In genomic region chr1:89823679-89824292, GRCh38 we compare ENCODE assay signal across 12 cellular contexts. TPM values are rescaled to one million over a fixed set of nuclear protein-coding genes. Genes with fewer than 3 reads are reported as not detected.
DNase-seq lines count a peak whose midpoint lies in the region; ATAC-seq and TF ChIP-seq lines count a peak whose summit lies in the region.
"Had no signal": no experiment of that assay in that cellular context is flagged by ENCODE, and none has a peak within 500 bp of the region (broad histone marks: within the 10 kb centered on the region; RNA-seq: fewer than 3 reads in every experiment).

No MANE protein-coding gene starts in this region.

- H2BK12ac ChIP-seq in H9 (ENCODE audit: insufficient read length, low read depth, low read length), result no peak overlapping the region

- H3K4me3 Mint-ChIP-seq in CD4-positive, alpha-beta memory T cell, result peak overlapping the region in 1 of 8 donors; percentile 2
- H3K4me3 Mint-ChIP-seq in H9, result peak overlapping the region in 1 of 2 experiments; percentile 13; a peak in 2 of 5 replicates
- no peak overlapping the region for H3K4me3 Mint-ChIP-seq in mesothelial cell of epicardium

- H3K36me3 ChIP-seq in CD4-positive, alpha-beta memory T cell (ENCODE audit: insufficient read depth, low read length), result no peaks in the 10 kb centered on the region
- peaks cover 39% of the 10 kb centered on the region for H3K36me3 ChIP-seq in SK-N-MC (ENCODE audit: insufficient read depth, low read length)
- H3K36me3 ChIP-seq: ovary, WERI-Rb-1 had no signal

- H2BK5ac ChIP-seq in H9 (ENCODE audit: insufficient read length, low read length), result no peak overlapping the region

- peaks cover 8% of the 10 kb centered on the region for H3K79me1 ChIP-seq in H9 (ENCODE audit: insufficient read depth, low read depth, low read length, poor library complexity, severe bottlenecking)

- no peak overlapping the region for H2BK20ac ChIP-seq in H9 (ENCODE audit: low read depth, low read length, poor library complexity, severe bottlenecking)

- H3K79me2 ChIP-seq in H9 (ENCODE audit: insufficient read depth, low read length), result peaks cover 11% of the 10 kb centered on the region; the same call in 1 of the 2 replicates

- H2BK120ac ChIP-seq in H9 (ENCODE audit: low read depth, low read length, poor library complexity, severe bottlenecking), result no peak overlapping the region

- peaks cover 23 to 32% (median 26%) of the 10 kb centered on the region in 4 donors for H3K4me1 Mint-ChIP-seq in CD4-positive, alpha-beta memory T cell
- H3K4me1 Mint-ChIP-seq in H9 (peaks cover 41 to 44% of the 10 kb centered on the region in 2 experiments), mesothelial cell of epicardium (peaks cover 24% of the 10 kb centered on the region)

- H3K27ac ChIP-seq in CD4-positive, alpha-beta memory T cell (ENCODE audit: low read depth, low read length), result no peak overlapping the region
- H3K27ac ChIP-seq in H9 (ENCODE audit: insufficient read length, low read depth, low read length), result no peak overlapping the region
- peak overlapping the region; percentile 95 for H3K27ac ChIP-seq in SK-N-MC
- H3K27ac ChIP-seq: ovary, WERI-Rb-1 had no signal

- H4K8ac ChIP-seq in H9 (replicated peaks; ENCODE audit: insufficient read length, low read depth, low read length), result no peak overlapping the region

- no peak overlapping the region for H2AK5ac ChIP-seq in H9 (ENCODE audit: insufficient read length, low read length)

- H3T11ph ChIP-seq in H9 (ENCODE audit: low read length), result no peak overlapping the region

- no peak overlapping the region for H2BK15ac ChIP-seq in H9 (ENCODE audit: low read depth, low read length)

- no peak overlapping the region for H3K56ac ChIP-seq in H9 (ENCODE audit: insufficient read length, low read depth, low read length)

- H3K4me1 ChIP-seq in CD4-positive, alpha-beta memory T cell (ENCODE audit: insufficient read depth, low read length), result peaks cover 11% of the 10 kb centered on the region
- H3K4me1 ChIP-seq in H9 (ENCODE audit: insufficient read depth, low read length), result peaks cover 10% of the 10 kb centered on the region

- H3K14ac ChIP-seq in H9 (ENCODE audit: insufficient read depth, low read length), result no peak overlapping the region

- H4K91ac ChIP-seq in H9 (ENCODE audit: insufficient read length, low read depth, low read length), result no peak overlapping the region

- no peaks in the 10 kb centered on the region for H3K27me3 ChIP-seq in CD4-positive, alpha-beta memory T cell (ENCODE audit: insufficient read depth, low read length)
- no peaks in the 10 kb centered on the region; the same call in 1 of the 2 replicates for H3K27me3 ChIP-seq in H9 (ENCODE audit: insufficient read depth, low read length)
- H3K27me3 ChIP-seq: ovary had no signal

- TF ChIP-seq CTCF in H9 (conservative IDR thresholded peaks at IDR 0.05) (no peak), mesothelial cell of epicardium (IDR thresholded peaks at IDR 0.05; ENCODE audit: unreplicated experiment) (no peak)

- H3K36me3 Mint-ChIP-seq in CD4-positive, alpha-beta memory T cell, result peaks cover 10 to 12% of the 10 kb centered on the region in 2 donors
- H3K36me3 Mint-ChIP-seq in H9 (ENCODE audit: insufficient read depth in 1 of 3, low read depth in 3 of 3) (peaks cover 8 to 30% (median 25%) of the 10 kb centered on the region in 3 experiments), mesothelial cell of epicardium (peaks cover 5% of the 10 kb centered on the region)

- no peak overlapping the region for H2AFZ ChIP-seq in H9 (ENCODE audit: low read length)

- H3K23ac ChIP-seq in H9 (ENCODE audit: insufficient read length, low read depth, low read length), result no peak overlapping the region

- no CpG with 5 or more reads among the region's 6 CpGs for WGBS in H9 (ENCODE audit: extremely low coverage, insufficient read length, low lambda C conversion rate)

- DNase-seq in CD4-positive, alpha-beta memory T cell, result no peak
- DNase-seq in H9 (no peak), SK-N-MC (ENCODE audit: low read depth, low spot score) (peak; percentile 22), kidney glomerular epithelial cell (lab: John Stamatoyannopoulos, UW) (peak; percentile 92), GM19240 (ENCODE audit: insufficient read length, low spot score) (no peak), T1000 (lab: John Stamatoyannopoulos, UW) (no peak), mesothelial cell of epicardium (ENCODE audit: low spot score in 2 of 2, unreplicated experiment in 2 of 2) (no peak)
- DNase-seq: activated effector memory CD4-positive, alpha-beta T cell treated with Interleukin-2 at 50 U/mL for 16 hours; cortex of kidney; ovary; WERI-Rb-1 had no signal

- no peaks in the 10 kb centered on the region for H3K9me3 ChIP-seq in CD4-positive, alpha-beta memory T cell (ENCODE audit: control insufficient read depth in 1 of 2, low read length in 2 of 2)
- H3K9me3 ChIP-seq in H9 (ENCODE audit: control insufficient read depth, low read depth, low read length), result no peaks in the 10 kb centered on the region
- H3K9me3 ChIP-seq in SK-N-MC (ENCODE audit: low read depth, low read length), result no peaks in the 10 kb centered on the region
- H3K9me3 ChIP-seq: ovary had no signal

- no peaks in the 10 kb centered on the region for H4K20me1 ChIP-seq in H9 (ENCODE audit: control insufficient read depth, insufficient read depth, insufficient read length)

- no peak overlapping the region for H4K5ac ChIP-seq in H9 (ENCODE audit: insufficient read length, low read depth, low read length)

- H3K27me3 Mint-ChIP-seq in CD4-positive, alpha-beta memory T cell, result no peaks in the 10 kb centered on the region
- H3K27me3 Mint-ChIP-seq in H9 (ENCODE audit: low read depth) (peaks cover 12% of the 10 kb centered on the region), mesothelial cell of epicardium (ENCODE audit: low read depth) (peaks cover 8% of the 10 kb centered on the region)

- POLR2A ChIA-PET in CD4-positive, alpha-beta memory T cell (lab: Charles Lee; ENCODE audit: partially characterized antibody), result interaction anchor here (3.0 kb wide), 1 partner anchor 20 kb away, joined by 12 read pairs; no protein-coding TSS in a partner anchor

- no peaks in the 10 kb centered on the region for H3K9me3 Mint-ChIP-seq in CD4-positive, alpha-beta memory T cell
- H3K9me3 Mint-ChIP-seq in H9 (no peaks in the 10 kb centered on the region; a peak in 2 of 5 replicates), mesothelial cell of epicardium (no peaks in the 10 kb centered on the region)

- peaks cover 13% of the 10 kb centered on the region for H3K23me2 ChIP-seq in H9 (ENCODE audit: insufficient read length, low read depth, low read length, poor library complexity, severe bottlenecking)

- H3K4me3 ChIP-seq in CD4-positive, alpha-beta memory T cell (ENCODE audit: low read length in 2 of 2), result no peak overlapping the region
- peak overlapping the region; percentile 81 for H3K4me3 ChIP-seq in SK-N-MC
- H3K4me3 ChIP-seq: ovary had no signal

- intact Hi-C loops in CD4-positive, alpha-beta memory T cell (cut with micrococcal nuclease), result loop anchor here (5.0 kb wide), 1 partner anchor 34 kb away; no protein-coding TSS in a partner anchor

- H3K4ac ChIP-seq in H9 (ENCODE audit: low read depth, low read length), result no peak overlapping the region

- no peak overlapping the region for H3K18ac ChIP-seq in H9 (ENCODE audit: insufficient read length, low read depth, low read length)

- H3K9ac ChIP-seq in H9 (ENCODE audit: extremely low read depth, insufficient read length, low read length), result no peak overlapping the region
- H3K9ac ChIP-seq in SK-N-MC (ENCODE audit: insufficient read length), result peak overlapping the region; percentile 80

- peak overlapping the region; percentile 8 for H3K4me2 ChIP-seq in H9 (ENCODE audit: insufficient read depth, insufficient read length, low read length)

- H3K27ac Mint-ChIP-seq in CD4-positive, alpha-beta memory T cell, result peak overlapping the region in 4 of 7 donors; percentile 0 to 51 (median 9)
- peak overlapping the region; percentile 7 to 19 (median 11); a peak in 3 of 7 replicates for H3K27ac Mint-ChIP-seq in H9
- no peak overlapping the region for H3K27ac Mint-ChIP-seq in mesothelial cell of epicardium

- no peak for ATAC-seq in HG03108 (IDR thresholded peaks at IDR 0.05; ENCODE audit: unreplicated experiment)

- CTCF ChIA-PET in CD4-positive, alpha-beta memory T cell (lab: Charles Lee; ENCODE audit: partially characterized antibody), result interaction anchor here (1.6 to 3.9 kb wide), 3 partner anchors 19 to 164 kb away, joined by 4 to 26 read pairs (median 5); no protein-coding TSS in a partner anchor

RNA-seq across cellular contexts. Expression of gene LRRC8D, which starts 3.0 kb away (rescaled TPM):
- 10 to 100 TPM; 56.8 to 63.2 TPM for total RNA-seq in CD4-positive, alpha-beta memory T cell
- polyA plus RNA-seq in CD4-positive, alpha-beta memory T cell, result 10 to 100 TPM; 70.1 to 72.7 TPM
- total RNA-seq in H9 (2021) (34.7 and 37.2 TPM in 2 replicates), mesothelial cell of epicardium (18.1 to 22.6 TPM (median 21.5 TPM) in 3 replicates)

Comparison
In these comparisons a context has a peak if more than half of its experiments do, and no peak if none do; other contexts are left out.
1. DNase-seq: peak in SK-N-MC (single experiment) and kidney glomerular epithelial cell (single experiment); none in CD4-positive, alpha-beta memory T cell (0 of 5), H9 (single experiment), GM19240 (single experiment), T1000 (single experiment) and mesothelial cell of epicardium (0 of 2).